Comparison of ENCODE assay signal across 15 cellular contexts in genomic region chr10:29302499-29302898, GRCh38. TPM values are rescaled to one million over a fixed set of nuclear protein-coding genes. Genes with fewer than 3 reads are reported as not detected.
DNase-seq lines count a peak whose midpoint lies in the region; ATAC-seq, FAIRE-seq and TF ChIP-seq lines count a peak whose summit lies in the region.
"Had no signal": no experiment of that assay in that cellular context is flagged by ENCODE, and none has a peak within 500 bp of the region (broad histone marks: within the 10 kb centered on the region; RNA-seq: fewer than 3 reads in every experiment).

No MANE protein-coding gene starts in this region.

- DNase-seq in H7 (peak; percentile 29), H1 (ENCODE audit: low read depth in 1 of 2, low spot score in 2 of 2) (no peak), lung (ENCODE audit: low spot score) (peak; percentile 16), urothelium cell line (ENCODE audit: low spot score) (no peak), right cardiac atrium (no peak), iPS-NIHi7 (ENCODE audit: extremely low spot score) (no peak), foreskin keratinocyte (no peak)
- DNase-seq: ACHN; CD4-positive, CD25-positive, alpha-beta regulatory T cell; DMS53 had no signal

- no peak overlapping the region for H2BK15ac ChIP-seq in H1 (ENCODE audit: low read length)

- 84% methylated on average over 10 of the region's 10 CpGs; no CpG with 5 or more reads in 1 of the 2 experiments for WGBS in H1 (ENCODE audit: extremely low coverage in 1 of 2, insufficient coverage in 1 of 2, insufficient read length in 1 of 2, insufficient replicate concordance in 2 of 2, low coverage in 1 of 2, low lambda C conversion rate in 2 of 2, missing lambda C conversion rate in 1 of 2), 2 experiments
- WGBS in lung, 2 donors, result 95 to 99% methylated on average over 10 of the region's 10 CpGs
- WGBS in right cardiac atrium, result 92% methylated on average over 10 of the region's 10 CpGs

- no peak overlapping the region for H2BK20ac ChIP-seq in H1 (ENCODE audit: low read length)

- H3K4me1 ChIP-seq in H1 (replicated peaks in 1 of 4; ENCODE audit: control insufficient read depth in 3 of 4, insufficient read depth in 4 of 4, low read length in 3 of 4) (peaks cover 0 to 5% (median 1%) of the 10 kb centered on the region in 4 experiments; a peak in 3 of 7 replicates), lung (ENCODE audit: control insufficient read depth in 2 of 2, insufficient read depth in 2 of 2, low read length in 2 of 2) (no peaks in the 10 kb centered on the region), right cardiac atrium (ENCODE audit: control insufficient read depth, insufficient read depth, low read length) (no peaks in the 10 kb centered on the region), foreskin keratinocyte (no peaks in the 10 kb centered on the region)

- TF ChIP-seq CTCF in H1 (IDR thresholded peaks at IDR 0.05; ENCODE audit: control extremely low read depth in 1 of 3, insufficient read depth in 1 of 3, low read depth in 1 of 3, low read length in 3 of 3) (no peak), lung (IDR thresholded peaks at IDR 0.05; ENCODE audit: control extremely low read depth, extremely low read depth) (no peak), foreskin keratinocyte (conservative IDR thresholded peaks at IDR 0.05) (no peak)

- H2AFZ ChIP-seq in H1 (ENCODE audit: low read length), result 0 out of 2 replicates have a peak overlapping the region, but pooled peaks have one; percentile 18

- H3K27me3 ChIP-seq in H7 (ENCODE audit: control insufficient read depth, insufficient read depth, low read length) (no peaks in the 10 kb centered on the region), H1 (replicated peaks in 1 of 4; ENCODE audit: control insufficient read depth in 3 of 4, extremely low read depth in 1 of 4, insufficient read depth in 3 of 4, low read length in 3 of 4) (no peaks in the 10 kb centered on the region), lung (ENCODE audit: control insufficient read depth, insufficient read depth) (no peaks in the 10 kb centered on the region), right cardiac atrium (ENCODE audit: control insufficient read depth, insufficient read depth) (no peaks in the 10 kb centered on the region), foreskin keratinocyte (peaks cover 4% of the 10 kb centered on the region)
- H3K27me3 ChIP-seq: BLaER1 treated with 17β-estradiol and CSF1 and Interleukin-3, amounts not matched to agents 10 nM and 100 nM had no signal

- no peaks in the 10 kb centered on the region for H3K79me2 ChIP-seq in H1 (ENCODE audit: control insufficient read depth in 1 of 2, insufficient read depth in 2 of 2, low read length in 2 of 2)

- H2AK5ac ChIP-seq in H1 (ENCODE audit: low read depth, low read length), result no peak overlapping the region

- H3K9ac ChIP-seq in H1 (replicated peaks in 1 of 4; ENCODE audit: extremely low read depth in 1 of 4, low read depth in 3 of 4, low read length in 3 of 4), result no peak overlapping the region
- H3K9ac ChIP-seq: BLaER1 treated with 17β-estradiol and CSF1 and Interleukin-3, amounts not matched to agents 10 nM and 100 nM had no signal

- no peak overlapping the region for H3K4ac ChIP-seq in H1 (replicated peaks; ENCODE audit: insufficient read length, low read depth, low read length)

- H3K9me3 ChIP-seq in H1 (ENCODE audit: insufficient read depth in 2 of 2, low read depth in 1 of 2, low read length in 1 of 2) (peaks cover 22 to 32% of the 10 kb centered on the region in 2 experiments), lung (ENCODE audit: control insufficient read depth in 2 of 2, insufficient read depth in 1 of 2, low read length in 1 of 2) (peaks cover 4 to 12% of the 10 kb centered on the region in 2 donors), right cardiac atrium (ENCODE audit: control insufficient read depth, low read length) (peaks cover 2% of the 10 kb centered on the region)
- H3K9me3 ChIP-seq: HAP-1 had no signal

- H4K8ac ChIP-seq in H1 (ENCODE audit: extremely low read depth, insufficient read depth, low read length), result no peak overlapping the region

- no peaks in the 10 kb centered on the region for H4K20me1 ChIP-seq in H1 (replicated peaks in 1 of 2; ENCODE audit: control insufficient read depth in 1 of 2, insufficient read depth in 2 of 2, low read length in 2 of 2)
- H4K20me1 ChIP-seq: BLaER1 treated with 17β-estradiol and CSF1 and Interleukin-3, amounts not matched to agents 10 nM and 100 nM had no signal

- H3K27ac ChIP-seq in H1 (ENCODE audit: low read depth, low read length) (no peak overlapping the region), lung (ENCODE audit: low read depth in 1 of 2, low read length in 1 of 2) (no peak overlapping the region), right cardiac atrium (ENCODE audit: low read length) (no peak overlapping the region), foreskin keratinocyte (no peak overlapping the region)
- H3K27ac ChIP-seq: BLaER1 treated with 17β-estradiol and CSF1 and Interleukin-3, amounts not matched to agents 10 nM and 100 nM had no signal

- no peak for TF ChIP-seq RAD21 in H1 (IDR thresholded peaks at IDR 0.05 in 1 of 2, conservative IDR thresholded peaks at IDR 0.05 in 1 of 2; ENCODE audit: low read depth in 2 of 2, low read length in 2 of 2)

- H2BK5ac ChIP-seq in H1 (ENCODE audit: low read depth, low read length), result no peak overlapping the region

- H3K14ac ChIP-seq in H1 (ENCODE audit: insufficient read length), result no peak overlapping the region

- H3K36me3 ChIP-seq in H7 (replicated peaks; ENCODE audit: control insufficient read depth, insufficient read depth, low read length), result no peaks in the 10 kb centered on the region; the same call in 1 of the 2 replicates
- peaks cover 0 to 5% (median 0%) of the 10 kb centered on the region in 4 experiments; a peak in 1 of 8 replicates for H3K36me3 ChIP-seq in H1 (ENCODE audit: control insufficient read depth in 2 of 4, insufficient read depth in 4 of 4, low read length in 3 of 4)
- H3K36me3 ChIP-seq in lung (ENCODE audit: control insufficient read depth in 2 of 2, insufficient read depth in 2 of 2, low read length in 2 of 2), result no peaks in the 10 kb centered on the region
- H3K36me3 ChIP-seq: BLaER1 treated with 17β-estradiol and CSF1 and Interleukin-3, amounts not matched to agents 10 nM and 100 nM; HAP-1 had no signal

- H3K4me3 ChIP-seq in H7 (ENCODE audit: insufficient read depth, low read depth, low read length) (no peak overlapping the region), H1 (ENCODE audit: extremely low read depth in 1 of 4, insufficient read depth in 2 of 4, low read depth in 3 of 4, low read length in 4 of 4) (no peak overlapping the region), lung (no peak overlapping the region), right cardiac atrium (ENCODE audit: low read length) (no peak overlapping the region)
- H3K4me3 ChIP-seq: BLaER1 treated with 17β-estradiol and CSF1 and Interleukin-3, amounts not matched to agents 10 nM and 100 nM; HAP-1 had no signal

- FAIRE-seq in H1 (lab: Jason Lieb, UNC), result peak; percentile 28
- FAIRE-seq in urothelium cell line (lab: Jason Lieb, UNC), result peak; percentile 5
- FAIRE-seq: GM12891, HTR-8/SVneo had no signal

- TF ChIP-seq POLR2A in H1 (IDR thresholded peaks at IDR 0.05; ENCODE audit: control extremely low read depth in 1 of 2, low read depth in 2 of 2, low read length in 2 of 2), result no peak

- no peaks in the 10 kb centered on the region for H3K23me2 ChIP-seq in H1 (ENCODE audit: low read depth, low read length)

- H2BK120ac ChIP-seq in H1 (replicated peaks; ENCODE audit: low read depth, low read length), result no peak overlapping the region

- POLR2A ChIA-PET in H1 (lab: Charles Lee; ENCODE audit: partially characterized antibody), result interaction anchor here (0.8 to 1.1 kb wide), 2 partner anchors 12 to 157 kb away, joined by 3 read pairs; no protein-coding TSS in a partner anchor

- H3K79me1 ChIP-seq in H1 (ENCODE audit: low read depth, low read length), result no peaks in the 10 kb centered on the region

- intact Hi-C loops in right cardiac atrium (cut with DNase I), result loop anchor here (5.0 to 10.0 kb wide), 6 partner anchors 168 to 678 kb away; no protein-coding TSS in a partner anchor

- H3K23ac ChIP-seq in H1 (ENCODE audit: insufficient read length), result no peak overlapping the region

- H4K91ac ChIP-seq in H1 (replicated peaks; ENCODE audit: insufficient read length, low read length), result no peak overlapping the region

- no peak overlapping the region for H3K4me2 ChIP-seq in H1 (ENCODE audit: insufficient read depth in 1 of 2, low read depth in 2 of 2, low read length in 2 of 2)
- H3K4me2 ChIP-seq: BLaER1 treated with 17β-estradiol and CSF1 and Interleukin-3, amounts not matched to agents 10 nM and 100 nM had no signal

- H3K18ac ChIP-seq in H1 (ENCODE audit: extremely low read depth, low read length), result no peak overlapping the region

- no peak overlapping the region for H3K56ac ChIP-seq in H1 (replicated peaks; ENCODE audit: insufficient read length, low read depth, low read length)

- ATAC-seq in lung (ENCODE audit: insufficient read depth, low FRiP score) (no peak), right cardiac atrium (no peak), foreskin keratinocyte (no peak)

- CTCF ChIA-PET in H1 (lab: Charles Lee; ENCODE audit: partially characterized antibody), result interaction anchor here (0.6 to 1.6 kb wide), 13 partner anchors 14 to 663 kb away, joined by 3 to 5 read pairs (median 3); no protein-coding TSS in a partner anchor

- no peak overlapping the region for H4K5ac ChIP-seq in H1 (ENCODE audit: insufficient read length, low read depth, low read length)

- no peak overlapping the region for H2BK12ac ChIP-seq in H1 (ENCODE audit: low read depth, low read length)

- TF ChIP-seq EP300 in H1 (IDR thresholded peaks at IDR 0.05; ENCODE audit: borderline replicate concordance in 1 of 2, low read depth in 2 of 2, low read length in 2 of 2), result no peak

TF ChIP-seq in H1, 55 proteins besides CTCF, POLR2A, EP300 and RAD21:
- TF ChIP-seq POU5F1 (IDR thresholded peaks at IDR 0.05; ENCODE audit: low read depth, low read length) (peak; percentile 87), POLR2AphosphoS5 (IDR thresholded peaks at IDR 0.05; ENCODE audit: low read depth, low read length) (no peak), CTBP2 (IDR thresholded peaks at IDR 0.05; ENCODE audit: borderline replicate concordance, insufficient read depth, insufficient read length, low read length) (no peak)

RNA-seq across cellular contexts. Expression of gene LYZL1, which starts 13.6 kb away (rescaled TPM):
- total RNA-seq in H7 (2014; rRNA removed; shearing (Covaris generic)), result not detected in 2 replicates
- not detected in 2 replicates for total RNA-seq in H1 (2021; fragmentation: NEBNext Ultra II Directional; extraction: Animal tissue kit (Norgen Biotek cat#: 25700))
- polyA plus RNA-seq in H1 (2011; rRNA removed) (not detected in 2 replicates), lung (not detected), right cardiac atrium (not detected), foreskin keratinocyte (not detected in 2 replicates)
- polyA plus RNA-seq in H1 (2011; cell fraction: cytosol; rRNA removed), result not detected
- not detected for polyA plus RNA-seq in H1 (2011; cell fraction: nucleus; rRNA removed)
- not detected in 4 replicates for polyA plus RNA-seq in H1 (2012, experiment 1 of 2)
- not detected for polyA plus RNA-seq in H1 (2012, experiment 2 of 2)
- polyA plus RNA-seq in H1 (2013, experiment 1 of 2), result not detected
- polyA plus RNA-seq in H1 (2013, experiment 2 of 2), result not detected
- polyA minus RNA-seq in H1 (2011; rRNA and poly(A)+ RNA removed), result not detected in 2 replicates
- polyA minus RNA-seq in H1 (2011; cell fraction: cytosol; rRNA and poly(A)+ RNA removed), result not detected
- polyA minus RNA-seq in H1 (2011; cell fraction: nucleus; rRNA and poly(A)+ RNA removed), result not detected
- total RNA-seq in lung (not detected), right cardiac atrium (not detected), foreskin keratinocyte (not detected in 2 replicates)
- total RNA-seq: A172; CD4-positive, CD25-positive, alpha-beta regulatory T cell had no signal
- polyA plus RNA-seq: CD4-positive, CD25-positive, alpha-beta regulatory T cell had no signal

Comparison
In these comparisons a context has a peak if more than half of its experiments do, and no peak if none do; other contexts are left out.
1. DNase-seq: peak in H7 (single experiment) and lung (single experiment); none in H1 (0 of 2), urothelium cell line (single experiment), right cardiac atrium (0 of 3), iPS-NIHi7 (single experiment) and foreskin keratinocyte (0 of 2).